ENCODE assay signal across 21 cellular contexts in genomic region chr5:76492819-76493189, GRCh38.
A peak's percentile ranks its signal among the peaks of the same experiment; 100 is the strongest.
DNase-seq lines count a peak whose midpoint lies in the region; ATAC-seq and TF ChIP-seq lines count a peak whose summit lies in the region.
"Had no signal": no experiment of that assay in that cellular context is flagged by ENCODE, and none has a peak within 500 bp of the region (broad histone marks: within the 10 kb centered on the region; RNA-seq: fewer than 3 reads in every experiment).

No MANE protein-coding gene starts in this region.

- DNase-seq in natural killer cell (no peak), endodermal cell (no peak), mesendoderm (peak; percentile 67), stomach (no peak), NCI-H774 (lab: John Stamatoyannopoulos, UW) (no peak), germinal center (ENCODE audit: low spot score) (no peak)
- no peak for DNase-seq in natural killer cell treated with Interleukin-12 subunit alpha and Interleukin-12 subunit beta and Interleukin-15 and Interleukin-18, amount 100 ng/mL, for 72 hours (ENCODE audit: low spot score)
- DNase-seq: 8988T; CD8-positive, alpha-beta memory T cell; EL; GF-D8; IMR-90; NCI-H1092 treated with DMSO at 0.1 percent for 48 hours; NCI-H1436 treated with DMSO at 0.1 percent for 48 hours; NCI-H2029; NCI-H2227 treated with DMSO at 0.1 percent for 48 hours; NCI-H510A had no signal

- H3K27me3 Mint-ChIP-seq in natural killer cell (ENCODE audit: low read depth in 2 of 2) (no peaks in the 10 kb centered on the region), endodermal cell (ENCODE audit: insufficient read depth) (peaks cover 36% of the 10 kb centered on the region)
- H3K27me3 Mint-ChIP-seq in natural killer cell treated with Interleukin-12 subunit alpha and Interleukin-12 subunit beta and Interleukin-15 and Interleukin-18, amount 100 ng/mL, for 72 hours, result no peaks in the 10 kb centered on the region
- H3K27me3 Mint-ChIP-seq: CD8-positive, alpha-beta memory T cell had no signal

- no peaks in the 10 kb centered on the region for H3K36me3 ChIP-seq in endodermal cell (ENCODE audit: control insufficient read depth, insufficient read depth, low read length)
- H3K36me3 ChIP-seq in mesendoderm (ENCODE audit: control insufficient read depth, insufficient read depth, low read length), result no peaks in the 10 kb centered on the region
- H3K36me3 ChIP-seq in stomach, result no peaks in the 10 kb centered on the region
- H3K36me3 ChIP-seq: Peyer's patch had no signal

- H3K79me2 ChIP-seq in mesendoderm (ENCODE audit: control insufficient read depth, insufficient read depth, low read length), result no peaks in the 10 kb centered on the region

- peak in 1 of 3 donors; percentile 17 for ATAC-seq in natural killer cell
- no peak for ATAC-seq in natural killer cell treated with Interleukin-12 subunit alpha and Interleukin-12 subunit beta and Interleukin-15 and Interleukin-18, amount 100 ng/mL, for 72 hours
- ATAC-seq in HG02970 (IDR thresholded peaks at IDR 0.05; ENCODE audit: low FRiP score, unreplicated experiment), result no peak

- no peaks in the 10 kb centered on the region for H3K36me3 Mint-ChIP-seq in natural killer cell
- peaks cover 5% of the 10 kb centered on the region for H3K36me3 Mint-ChIP-seq in natural killer cell treated with Interleukin-12 subunit alpha and Interleukin-12 subunit beta and Interleukin-15 and Interleukin-18, amount 100 ng/mL, for 72 hours
- no peaks in the 10 kb centered on the region for H3K36me3 Mint-ChIP-seq in endodermal cell (ENCODE audit: low read depth)

- H3K4me3 ChIP-seq in endodermal cell (ENCODE audit: low read length) (no peak overlapping the region), mesendoderm (ENCODE audit: low read length) (no peak overlapping the region), stomach (no peak overlapping the region)
- H3K4me3 ChIP-seq: BLaER1 treated with 17β-estradiol and CSF1 and Interleukin-3, amounts not matched to agents 10 nM and 100 nM; Peyer's patch had no signal

- H3K23ac ChIP-seq in mesendoderm (ENCODE audit: low read length), result no peak overlapping the region

- H4K5ac ChIP-seq in mesendoderm (ENCODE audit: low read length), result no peak overlapping the region

- H2BK120ac ChIP-seq in mesendoderm (ENCODE audit: low read depth, low read length), result no peak overlapping the region

- H3K4me2 ChIP-seq in mesendoderm (ENCODE audit: low read length), result no peak overlapping the region
- H3K4me2 ChIP-seq: BLaER1 treated with 17β-estradiol and CSF1 and Interleukin-3, amounts not matched to agents 10 nM and 100 nM; KMS-11 had no signal

- H4K8ac ChIP-seq in mesendoderm (ENCODE audit: low read depth, low read length), result no peak overlapping the region

- no peak overlapping the region for H2BK5ac ChIP-seq in mesendoderm (ENCODE audit: low read length)

- H3K4me3 Mint-ChIP-seq in natural killer cell (no peak overlapping the region), endodermal cell (no peak overlapping the region)
- no peak overlapping the region for H3K4me3 Mint-ChIP-seq in natural killer cell treated with Interleukin-12 subunit alpha and Interleukin-12 subunit beta and Interleukin-15 and Interleukin-18, amount 100 ng/mL, for 72 hours
- H3K4me3 Mint-ChIP-seq: CD8-positive, alpha-beta memory T cell had no signal

- H3K9me3 Mint-ChIP-seq in natural killer cell, result no peaks in the 10 kb centered on the region
- H3K9me3 Mint-ChIP-seq in natural killer cell treated with Interleukin-12 subunit alpha and Interleukin-12 subunit beta and Interleukin-15 and Interleukin-18, amount 100 ng/mL, for 72 hours, result no peaks in the 10 kb centered on the region
- no peaks in the 10 kb centered on the region for H3K9me3 Mint-ChIP-seq in endodermal cell
- H3K9me3 Mint-ChIP-seq: CD8-positive, alpha-beta memory T cell had no signal

- H3K4me1 Mint-ChIP-seq in natural killer cell, result peaks cover 89% of the 10 kb centered on the region in 2 donors
- peaks cover 59 to 73% of the 10 kb centered on the region in 2 donors for H3K4me1 Mint-ChIP-seq in natural killer cell treated with Interleukin-12 subunit alpha and Interleukin-12 subunit beta and Interleukin-15 and Interleukin-18, amount 100 ng/mL, for 72 hours (ENCODE audit: low read depth in 2 of 2)
- peaks cover 44% of the 10 kb centered on the region for H3K4me1 Mint-ChIP-seq in endodermal cell

- H3K9ac ChIP-seq in endodermal cell (ENCODE audit: extremely low read depth, low read length, poor library complexity, severe bottlenecking) (no peak overlapping the region), mesendoderm (ENCODE audit: low read length) (no peak overlapping the region)
- H3K9ac ChIP-seq: BLaER1 treated with 17β-estradiol and CSF1 and Interleukin-3, amounts not matched to agents 10 nM and 100 nM; KMS-11 had no signal

- H2BK15ac ChIP-seq in mesendoderm (replicated peaks; ENCODE audit: low read depth), result no peak overlapping the region

- TF ChIP-seq EP300 in stomach (IDR thresholded peaks at IDR 0.05), result no peak

- no peaks in the 10 kb centered on the region for H3K9me3 ChIP-seq in endodermal cell (ENCODE audit: control insufficient read depth, low read length)
- no peaks in the 10 kb centered on the region for H3K9me3 ChIP-seq in stomach
- H3K9me3 ChIP-seq: BLaER1 treated with 17β-estradiol and CSF1 and Interleukin-3, amounts not matched to agents 10 nM and 100 nM; Peyer's patch had no signal

- no peak overlapping the region for H3K4ac ChIP-seq in mesendoderm (ENCODE audit: low read depth, low read length)

- H3K27ac ChIP-seq in endodermal cell (ENCODE audit: low read depth, low read length) (no peak overlapping the region), mesendoderm (ENCODE audit: low read depth, low read length) (no peak overlapping the region), stomach (peak overlapping the region in 3 of 5 donors; percentile 20 to 56 (median 23))
- H3K27ac ChIP-seq: BLaER1 treated with 17β-estradiol and CSF1 and Interleukin-3, amounts not matched to agents 10 nM and 100 nM; KMS-11 had no signal

- WGBS in endodermal cell (ENCODE audit: insufficient coverage in 1 of 2, insufficient read length in 1 of 2), 2 experiments, result 73 to 82% methylated on average over 4 to 6 of the region's 6 CpGs
- no CpG with 5 or more reads among the region's 6 CpGs for WGBS in mesendoderm (ENCODE audit: extremely low coverage, insufficient coverage, low lambda C conversion rate)
- 78 to 88% (median 84%) methylated on average over 6 of the region's 6 CpGs for WGBS in stomach, 5 donors

- peak overlapping the region; percentile 51 for H3K56ac ChIP-seq in mesendoderm (ENCODE audit: low read length)

- TF ChIP-seq CTCF in natural killer cell (IDR thresholded peaks at IDR 0.05) (no peak), endodermal cell (conservative IDR thresholded peaks at IDR 0.05) (no peak), stomach (IDR thresholded peaks at IDR 0.05) (no peak)

- peak overlapping the region; percentile 78 to 82 for H3K27ac Mint-ChIP-seq in natural killer cell
- H3K27ac Mint-ChIP-seq in natural killer cell treated with Interleukin-12 subunit alpha and Interleukin-12 subunit beta and Interleukin-15 and Interleukin-18, amount 100 ng/mL, for 72 hours, result peak overlapping the region in 1 of 2 donors; percentile 72
- peak overlapping the region; percentile 49 for H3K27ac Mint-ChIP-seq in endodermal cell

- peaks cover 2% of the 10 kb centered on the region for H3K79me1 ChIP-seq in mesendoderm (ENCODE audit: low read length)

- no peak for TF ChIP-seq POLR2A in stomach (IDR thresholded peaks at IDR 0.05)

- peaks cover 3% of the 10 kb centered on the region for H3K4me1 ChIP-seq in endodermal cell (ENCODE audit: control insufficient read depth, insufficient read depth, low read length)
- peaks cover 15% of the 10 kb centered on the region for H3K4me1 ChIP-seq in mesendoderm (ENCODE audit: control insufficient read depth, low read depth, low read length)
- H3K4me1 ChIP-seq in stomach, result peaks cover 18 to 67% (median 35%) of the 10 kb centered on the region in 4 donors

- H3K18ac ChIP-seq in mesendoderm (ENCODE audit: low read length), result no peak overlapping the region

- no peak overlapping the region for H2AK5ac ChIP-seq in mesendoderm (ENCODE audit: low read length)

- intact Hi-C loops in natural killer cell (cut with micrococcal nuclease), result no loop called here
- intact Hi-C loops in stomach (cut with DNase I; ENCODE audit: low total_unique reads), result no loop called here

- H3K27me3 ChIP-seq in endodermal cell (ENCODE audit: control insufficient read depth, insufficient read depth, low read length, poor library complexity, severe bottlenecking) (peaks cover 13% of the 10 kb centered on the region), mesendoderm (ENCODE audit: insufficient read depth, low read length, poor library complexity) (no peaks in the 10 kb centered on the region), stomach (no peaks in the 10 kb centered on the region)
- H3K27me3 ChIP-seq: BLaER1 treated with 17β-estradiol and CSF1 and Interleukin-3, amounts not matched to agents 10 nM and 100 nM; Peyer's patch had no signal

Comparison
In these comparisons a context has a peak if more than half of its experiments do, and no peak if none do; other contexts are left out.
1. H3K27ac ChIP-seq: peak in stomach (3 of 5); none in endodermal cell (single experiment) and mesendoderm (single experiment).